Comparison of ENCODE assay signal across 30 cellular contexts in genomic region chr15:98809273-98809672, GRCh38.
DNase-seq lines count a peak whose midpoint lies in the region; ATAC-seq, FAIRE-seq and TF ChIP-seq lines count a peak whose summit lies in the region.
"Had no signal": no experiment of that assay in that cellular context is flagged by ENCODE, and none has a peak within 500 bp of the region (broad histone marks: within the 10 kb centered on the region; RNA-seq: fewer than 3 reads in every experiment).

No MANE protein-coding gene starts in this region.

- H3K36me3 ChIP-seq in H1 (ENCODE audit: control insufficient read depth in 2 of 4, insufficient read depth in 4 of 4, low read length in 3 of 4) (no peaks in the 10 kb centered on the region), neuronal stem cell (replicated peaks in 1 of 2; ENCODE audit: control insufficient read depth in 2 of 2, insufficient read depth in 2 of 2, low read length in 2 of 2) (peaks cover 2 to 8% of the 10 kb centered on the region in 2 donors)
- H3K36me3 ChIP-seq: right lobe of liver, uterus had no signal

- TF ChIP-seq POLR2A in H1 (IDR thresholded peaks at IDR 0.05; ENCODE audit: control extremely low read depth in 1 of 2, low read depth in 2 of 2, low read length in 2 of 2), result no peak

- CTCF ChIA-PET in H1 (lab: Charles Lee; ENCODE audit: partially characterized antibody), result interaction anchor here (0.6 to 5.0 kb wide), 6 partner anchors 12 to 124 kb away, joined by 3 to 30 read pairs (median 3); no protein-coding TSS in a partner anchor

- no peak overlapping the region for H3K4me3 ChIP-seq in right cardiac atrium (ENCODE audit: low read length)
- H3K4me3 ChIP-seq in H1 (ENCODE audit: extremely low read depth in 1 of 4, insufficient read depth in 2 of 4, low read depth in 3 of 4, low read length in 4 of 4), result no peak overlapping the region
- H3K4me3 ChIP-seq in neuronal stem cell (ENCODE audit: low read length in 2 of 2), result no peak overlapping the region
- H3K4me3 ChIP-seq: right lobe of liver, uterus had no signal

- no peak for TF ChIP-seq EP300 in H1 (IDR thresholded peaks at IDR 0.05; ENCODE audit: borderline replicate concordance in 1 of 2, low read depth in 2 of 2, low read length in 2 of 2)

- DNase-seq in Right ventricle myocardium superior (peak; percentile 61), right cardiac atrium (no peak), H1 (ENCODE audit: low read depth in 1 of 2, low spot score in 2 of 2) (no peak), neuronal stem cell (ENCODE audit: low spot score) (no peak), nephron progenitor cell (no peak), COLO829 (ENCODE audit: low spot score) (no peak), NCI-H2196 (lab: John Stamatoyannopoulos, UW; ENCODE audit: unreplicated experiment) (no peak)
- no peak for DNase-seq in stimulated activated naive CD4-positive, alpha-beta T cell treated with Interleukin-2 at 50 U/mL for 16 hours (lab: John Stamatoyannopoulos, UW)
- DNase-seq: activated CD4-positive, alpha-beta T cell treated with anti-CD3 and anti-CD28 coated beads, Interleukin-2, amount 10 ng/mL, durations not matched to agents 7 days and 5 days; activated naive CD4-positive, alpha-beta T cell treated with anti-CD3 and anti-CD28 coated beads, Interleukin-2, amount 10 ng/mL, durations not matched to agents 7 days and 5 days; activated T-cell treated with anti-CD3 and anti-CD28 coated beads, Interleukin-2, amount 50 U/mL, for 72 hours; CD8-positive, alpha-beta memory T cell; DMS153; IMR-90; natural killer cell; NCI-H1092 treated with DMSO at 0.1 percent for 48 hours; NCI-H187; NCI-H2171 treated with DMSO at 0.1 percent for 48 hours; NCI-H524 treated with DMSO at 0.1 percent for 48 hours; NK-92 treated with Interleukin-12 subunit alpha and Interleukin-12 subunit beta, amount 100 ng/mL, for 24 hours; right lobe of liver; stimulated activated CD4-positive, alpha-beta T cell treated with anti-CD3 and anti-CD28 coated beads, Interleukin-12 subunit alpha, Interleukin-12 subunit beta, amount 100 ng/mL, for 4 hours; stimulated activated CD4-positive, alpha-beta T cell treated with anti-CD3 and anti-CD28 coated beads, Interleukin-4, amount 100 ng/mL, for 1 hour; SW 1271; T1000; uterus had no signal

- no peak overlapping the region for H3K9ac ChIP-seq in H1 (replicated peaks in 1 of 4; ENCODE audit: extremely low read depth in 1 of 4, low read depth in 3 of 4, low read length in 3 of 4)
- H3K9ac ChIP-seq in neuronal stem cell (ENCODE audit: low read depth, low read length, poor library complexity), result no peak overlapping the region
- H3K9ac ChIP-seq: parathyroid adenoma had no signal

- H3K23ac ChIP-seq in H1 (ENCODE audit: insufficient read length) (no peak overlapping the region), neuronal stem cell (ENCODE audit: low read depth, low read length, poor library complexity) (no peak overlapping the region)

- H2BK15ac ChIP-seq in H1 (ENCODE audit: low read length) (no peak overlapping the region), neuronal stem cell (ENCODE audit: low read length) (no peak overlapping the region)

- TF ChIP-seq CTCF in H1 (IDR thresholded peaks at IDR 0.05; ENCODE audit: control extremely low read depth in 1 of 3, insufficient read depth in 1 of 3, low read depth in 1 of 3, low read length in 3 of 3) (no peak), nephron progenitor cell (IDR thresholded peaks at IDR 0.05) (no peak)

- H3K79me2 ChIP-seq in H1 (ENCODE audit: control insufficient read depth in 1 of 2, insufficient read depth in 2 of 2, low read length in 2 of 2), result peaks cover 3 to 92% of the 10 kb centered on the region in 2 experiments; a peak in 3 of 4 replicates

- peaks cover 28% of the 10 kb centered on the region for H3K4me1 Mint-ChIP-seq in nephron progenitor cell
- H3K4me1 Mint-ChIP-seq: activated CD4-positive, alpha-beta T cell treated with anti-CD3 and anti-CD28 coated beads, Interleukin-2, amount 10 ng/mL, durations not matched to agents 7 days and 5 days; activated naive CD4-positive, alpha-beta T cell treated with anti-CD3 and anti-CD28 coated beads, Interleukin-2, amount 10 ng/mL, durations not matched to agents 7 days and 5 days; B cell; CD8-positive, alpha-beta memory T cell had no signal

- H3K4me1 ChIP-seq in right cardiac atrium (ENCODE audit: control insufficient read depth, insufficient read depth, low read length) (peaks cover 9% of the 10 kb centered on the region), H1 (replicated peaks in 1 of 4; ENCODE audit: control insufficient read depth in 3 of 4, insufficient read depth in 4 of 4, low read length in 3 of 4) (peaks cover 4 to 19% (median 13%) of the 10 kb centered on the region in 4 experiments), neuronal stem cell (ENCODE audit: control insufficient read depth in 2 of 2, insufficient read depth in 1 of 2, low read depth in 1 of 2, low read length in 2 of 2) (peaks cover 0 to 4% of the 10 kb centered on the region in 2 donors)
- H3K4me1 ChIP-seq: right lobe of liver had no signal

- 76% methylated on average over 11 of the region's 11 CpGs for WGBS in right cardiac atrium
- 82% methylated on average over 11 of the region's 11 CpGs; no CpG with 5 or more reads in 1 of the 2 experiments for WGBS in H1 (ENCODE audit: extremely low coverage in 1 of 2, insufficient coverage in 1 of 2, insufficient read length in 1 of 2, insufficient replicate concordance in 2 of 2, low coverage in 1 of 2, low lambda C conversion rate in 2 of 2, missing lambda C conversion rate in 1 of 2), 2 experiments
- no CpG with 5 or more reads among the region's 11 CpGs for WGBS in neuronal stem cell (ENCODE audit: extremely low coverage in 2 of 2, insufficient read length in 2 of 2, insufficient replicate concordance in 1 of 2), 2 donors

- no peak overlapping the region for H2BK12ac ChIP-seq in H1 (ENCODE audit: low read depth, low read length)
- H2BK12ac ChIP-seq in neuronal stem cell (ENCODE audit: low read length), result no peak overlapping the region

- H3K9me3 ChIP-seq in right cardiac atrium (ENCODE audit: control insufficient read depth, low read length) (no peaks in the 10 kb centered on the region), H1 (ENCODE audit: insufficient read depth in 2 of 2, low read depth in 1 of 2, low read length in 1 of 2) (no peaks in the 10 kb centered on the region), neuronal stem cell (replicated peaks in 1 of 2; ENCODE audit: control insufficient read depth in 2 of 2, insufficient read depth in 1 of 2, low read depth in 1 of 2, low read length in 2 of 2) (peaks cover 0 to 20% of the 10 kb centered on the region in 2 donors)
- H3K9me3 ChIP-seq: right lobe of liver, uterus had no signal

- H3K23me2 ChIP-seq in H1 (ENCODE audit: low read depth, low read length), result peaks cover 2% of the 10 kb centered on the region; the same call in 1 of the 2 replicates

- H2AK5ac ChIP-seq in H1 (ENCODE audit: low read depth, low read length) (no peak overlapping the region), neuronal stem cell (ENCODE audit: low read depth, low read length) (no peak overlapping the region)

- peaks cover 25% of the 10 kb centered on the region for H3K79me1 ChIP-seq in H1 (ENCODE audit: low read depth, low read length)
- H3K79me1 ChIP-seq in neuronal stem cell (ENCODE audit: low read depth, low read length), result peaks cover 2% of the 10 kb centered on the region

- H3K36me3 Mint-ChIP-seq in nephron progenitor cell (ENCODE audit: low read depth), result peaks cover 34% of the 10 kb centered on the region
- H3K36me3 Mint-ChIP-seq: CD8-positive, alpha-beta memory T cell; natural killer cell had no signal

- ATAC-seq in Right ventricle myocardium superior (ENCODE audit: poor library complexity), result peak; percentile 79
- ATAC-seq in right cardiac atrium, result no peak
- ATAC-seq: activated T-cell treated with anti-CD3 and anti-CD28 coated beads, Interleukin-2, amount 50 U/mL, for 72 hours; natural killer cell; right lobe of liver had no signal

- H2BK120ac ChIP-seq in H1 (replicated peaks; ENCODE audit: low read depth, low read length), result no peak overlapping the region
- no peak overlapping the region for H2BK120ac ChIP-seq in neuronal stem cell (ENCODE audit: low read depth, low read length)

- H2BK20ac ChIP-seq in H1 (ENCODE audit: low read length), result no peak overlapping the region

- no peak overlapping the region for H3K4me3 Mint-ChIP-seq in nephron progenitor cell
- H3K4me3 Mint-ChIP-seq: activated CD4-positive, alpha-beta T cell treated with anti-CD3 and anti-CD28 coated beads, Interleukin-2, amount 10 ng/mL, durations not matched to agents 7 days and 5 days; activated naive CD4-positive, alpha-beta T cell treated with anti-CD3 and anti-CD28 coated beads, Interleukin-2, amount 10 ng/mL, durations not matched to agents 7 days and 5 days; activated T-cell treated with anti-CD3 and anti-CD28 coated beads, Interleukin-2, amount 50 U/mL, for 72 hours; B cell; CD8-positive, alpha-beta memory T cell; natural killer cell had no signal

- H2BK5ac ChIP-seq in H1 (ENCODE audit: low read depth, low read length) (0 out of 2 replicates have a peak overlapping the region, but pooled peaks have one; percentile 12), neuronal stem cell (ENCODE audit: low read length) (no peak overlapping the region)

- H3K9me3 Mint-ChIP-seq in nephron progenitor cell, result peaks cover 30% of the 10 kb centered on the region
- H3K9me3 Mint-ChIP-seq: activated CD4-positive, alpha-beta T cell treated with anti-CD3 and anti-CD28 coated beads, Interleukin-2, amount 10 ng/mL, durations not matched to agents 7 days and 5 days; activated naive CD4-positive, alpha-beta T cell treated with anti-CD3 and anti-CD28 coated beads, Interleukin-2, amount 10 ng/mL, durations not matched to agents 7 days and 5 days; activated T-cell treated with anti-CD3 and anti-CD28 coated beads, Interleukin-2, amount 50 U/mL, for 72 hours; natural killer cell had no signal

- H3K18ac ChIP-seq in H1 (ENCODE audit: extremely low read depth, low read length) (no peak overlapping the region), neuronal stem cell (ENCODE audit: low read length) (peak overlapping the region; percentile 25)

- H3K14ac ChIP-seq in H1 (ENCODE audit: insufficient read length) (no peak overlapping the region), neuronal stem cell (ENCODE audit: low read length) (no peak overlapping the region)

- no peak for TF ChIP-seq RAD21 in H1 (IDR thresholded peaks at IDR 0.05 in 1 of 2, conservative IDR thresholded peaks at IDR 0.05 in 1 of 2; ENCODE audit: low read depth in 2 of 2, low read length in 2 of 2)

- H3K4ac ChIP-seq in H1 (replicated peaks; ENCODE audit: insufficient read length, low read depth, low read length) (no peak overlapping the region), neuronal stem cell (ENCODE audit: low read length) (no peak overlapping the region)

- no peak overlapping the region for H4K8ac ChIP-seq in H1 (ENCODE audit: extremely low read depth, insufficient read depth, low read length)
- H4K8ac ChIP-seq in neuronal stem cell (ENCODE audit: low read depth, low read length), result no peak overlapping the region

- peaks cover 12% of the 10 kb centered on the region in 2 experiments for H4K20me1 ChIP-seq in H1 (replicated peaks in 1 of 2; ENCODE audit: control insufficient read depth in 1 of 2, insufficient read depth in 2 of 2, low read length in 2 of 2)

- H3K56ac ChIP-seq in H1 (replicated peaks; ENCODE audit: insufficient read length, low read depth, low read length), result no peak overlapping the region

- H3K27ac Mint-ChIP-seq in nephron progenitor cell, result no peak overlapping the region
- H3K27ac Mint-ChIP-seq: activated CD4-positive, alpha-beta T cell treated with anti-CD3 and anti-CD28 coated beads, Interleukin-2, amount 10 ng/mL, durations not matched to agents 7 days and 5 days; activated naive CD4-positive, alpha-beta T cell treated with anti-CD3 and anti-CD28 coated beads, Interleukin-2, amount 10 ng/mL, durations not matched to agents 7 days and 5 days; activated T-cell treated with anti-CD3 and anti-CD28 coated beads, Interleukin-2, amount 50 U/mL, for 72 hours; B cell; CD8-positive, alpha-beta memory T cell; natural killer cell had no signal

- POLR2A ChIA-PET in H1 (lab: Charles Lee; ENCODE audit: partially characterized antibody), result no interaction called here

- no peak overlapping the region for H4K5ac ChIP-seq in H1 (ENCODE audit: insufficient read length, low read depth, low read length)

- no peaks in the 10 kb centered on the region for H3K27me3 ChIP-seq in right cardiac atrium (ENCODE audit: control insufficient read depth, insufficient read depth)
- no peaks in the 10 kb centered on the region for H3K27me3 ChIP-seq in H1 (replicated peaks in 1 of 4; ENCODE audit: control insufficient read depth in 3 of 4, extremely low read depth in 1 of 4, insufficient read depth in 3 of 4, low read length in 3 of 4)
- no peaks in the 10 kb centered on the region for H3K27me3 ChIP-seq in neuronal stem cell (ENCODE audit: control insufficient read depth in 3 of 3, insufficient read depth in 3 of 3, low read depth in 1 of 3, low read length in 3 of 3)
- H3K27me3 ChIP-seq: right lobe of liver, uterus had no signal

- H3K27me3 Mint-ChIP-seq in nephron progenitor cell (ENCODE audit: low read depth, poor library complexity), result peaks cover 3% of the 10 kb centered on the region
- H3K27me3 Mint-ChIP-seq: activated CD4-positive, alpha-beta T cell treated with anti-CD3 and anti-CD28 coated beads, Interleukin-2, amount 10 ng/mL, durations not matched to agents 7 days and 5 days; activated naive CD4-positive, alpha-beta T cell treated with anti-CD3 and anti-CD28 coated beads, Interleukin-2, amount 10 ng/mL, durations not matched to agents 7 days and 5 days; B cell had no signal

- no peak overlapping the region for H2AFZ ChIP-seq in H1 (ENCODE audit: low read length)
- no peak overlapping the region for H2AFZ ChIP-seq in neuronal stem cell (ENCODE audit: low read length)
- H2AFZ ChIP-seq: parathyroid adenoma had no signal

- H3K4me2 ChIP-seq in H1 (ENCODE audit: insufficient read depth in 1 of 2, low read depth in 2 of 2, low read length in 2 of 2) (no peak overlapping the region), neuronal stem cell (ENCODE audit: insufficient read depth, low read length, poor library complexity, severe bottlenecking) (no peak overlapping the region)

- H4K91ac ChIP-seq in H1 (replicated peaks; ENCODE audit: insufficient read length, low read length), result no peak overlapping the region
- H4K91ac ChIP-seq in neuronal stem cell (ENCODE audit: low read depth, low read length, poor library complexity), result no peak overlapping the region

- intact Hi-C loops in Right ventricle myocardium superior (cut with DNase I) (no loop called here), right cardiac atrium (cut with DNase I) (no loop called here)

- H3K27ac ChIP-seq in right cardiac atrium (ENCODE audit: low read length), result no peak overlapping the region
- H3K27ac ChIP-seq in H1 (ENCODE audit: low read depth, low read length), result no peak overlapping the region
- no peak overlapping the region for H3K27ac ChIP-seq in neuronal stem cell (replicated peaks; ENCODE audit: low read length)
- H3K27ac ChIP-seq: parathyroid adenoma, right lobe of liver, uterus had no signal

- FAIRE-seq in H1 (lab: Jason Lieb, UNC), result no peak
- FAIRE-seq: A204.1, frontal cortex had no signal
